In genomic region chr5:153640293-153640692, GRCh38 we compare ENCODE assay signal across 8 cellular contexts.
"Had no signal": no experiment of that assay in that cellular context is flagged by ENCODE, and none has a peak within 500 bp of the region (broad histone marks: within the 10 kb centered on the region; RNA-seq: fewer than 3 reads in every experiment).

No MANE protein-coding gene starts in this region.

- ATAC-seq: HCT116, HepG2 had no signal

- H3K9me3 ChIP-seq: HAP-1 had no signal

- DNase-seq: GM23248, GOT3, H7, HFFc6 had no signal

- H3K4me3 ChIP-seq: GM23248, HAP-1 had no signal

- H3K36me3 ChIP-seq: HAP-1 had no signal

- H3K4me1 ChIP-seq: HAP-1 had no signal

- H3K27ac ChIP-seq: GM23248, HL-60 had no signal
